21 cellular contexts compared by ENCODE assay signal in the genomic region with DNA sequence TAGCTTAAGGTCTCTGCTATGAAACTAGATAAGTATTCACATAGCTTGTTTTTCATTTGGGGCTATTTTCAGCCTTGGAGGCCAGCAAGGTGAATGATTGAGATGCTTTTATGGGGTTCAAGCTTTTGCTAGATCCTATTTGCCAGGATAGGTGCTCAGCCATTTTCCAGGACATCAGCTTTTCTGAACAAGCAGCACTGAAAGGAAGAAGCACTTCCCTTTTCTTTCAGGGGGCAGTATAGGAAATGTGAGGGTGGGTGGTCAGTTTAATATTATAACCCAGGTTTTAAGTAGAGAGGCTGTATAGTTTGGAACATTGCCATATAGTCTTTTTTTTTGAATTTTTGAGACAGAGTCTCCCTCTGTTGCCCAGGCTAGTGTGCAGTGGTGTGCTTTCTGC. TPM values are rescaled to one million over a fixed set of nuclear protein-coding genes. Genes with fewer than 3 reads are reported as not detected.
DNase-seq lines count a peak whose midpoint lies in the region; ATAC-seq, FAIRE-seq and TF ChIP-seq lines count a peak whose summit lies in the region.
"Had no signal": no experiment of that assay in that cellular context is flagged by ENCODE, and none has a peak within 500 bp of the region (broad histone marks: within the 10 kb centered on the region; RNA-seq: fewer than 3 reads in every experiment).

No MANE protein-coding gene starts in this region.

- DNase-seq in activated T-cell treated with anti-CD3 and anti-CD28 coated beads, Interleukin-2, amount 50 U/mL, for 24 hours: no peak
- DNase-seq in activated T-cell treated with anti-CD3 and anti-CD28 coated beads, Interleukin-2, amount 50 U/mL, for 4 hours: no peak
- DNase-seq in KBM-7 (peak; percentile 39), GM12878 (ENCODE audit: low read depth, low spot score) (no peak), psoas muscle (no peak), NCI-H1105 treated with DMSO at 0.1 percent for 48 hours (lab: John Stamatoyannopoulos, UW) (no peak), C1 segment of cervical spinal cord (lab: John Stamatoyannopoulos, UW) (no peak)
- DNase-seq: BE2C, DMS79 treated with DMSO at 0.1 percent for 48 hours, GM23248, HCEC 1CT, NCI-H1048, NCI-H1436 treated with DMSO at 0.1 percent for 48 hours, NCI-H2029, NCI-H345, NCI-H524 treated with DMSO at 0.1 percent for 48 hours, Right ventricle myocardium superior had no signal

- no peak for ATAC-seq in activated T-cell treated with anti-CD3 and anti-CD28 coated beads, Interleukin-2, amount 50 U/mL, for 4 hours
- ATAC-seq in GM12878: peak; percentile 9; the same call in 1 of the 3 replicates
- ATAC-seq in psoas muscle: no peak
- ATAC-seq in HG03175 (IDR thresholded peaks at IDR 0.05; ENCODE audit: unreplicated experiment): no peak

- no peaks in the 10 kb centered on the region; the same call in 2 of the 3 replicates for H3K9me3 ChIP-seq in GM12878 (replicated peaks; ENCODE audit: control insufficient read depth, insufficient read depth, low read length)
- H3K9me3 ChIP-seq in psoas muscle: no peaks in the 10 kb centered on the region
- H3K9me3 ChIP-seq: BE2C had no signal

- H3K36me3 ChIP-seq in GM12878 (ENCODE audit: control insufficient read depth in 2 of 2, insufficient read depth in 2 of 2, low read length in 1 of 2): peaks cover 0 to 3% of the 10 kb centered on the region in 2 experiments; a peak in 2 of 4 replicates
- H3K36me3 ChIP-seq in psoas muscle (ENCODE audit: insufficient read depth in 1 of 2, low read depth in 1 of 2): no peaks in the 10 kb centered on the region
- H3K36me3 ChIP-seq: BE2C had no signal

- TF ChIP-seq CTCF in GM12878 (IDR thresholded peaks at IDR 0.05 in 2 of 3, conservative IDR thresholded peaks at IDR 0.05 in 1 of 3; ENCODE audit: control insufficient read depth in 2 of 3, extremely low read depth in 1 of 3, insufficient read depth in 1 of 3, low read depth in 3 of 3, low read length in 3 of 3) (no peak), psoas muscle (IDR thresholded peaks at IDR 0.05) (no peak)

- SMC1A ChIA-PET in GM12878 (lab: Charles Lee; ENCODE audit: uncharacterized antibody, unreplicated experiment): interaction anchor here (0.6 to 5.5 kb wide), 9 partner anchors 15 to 184 kb away, joined by 3 to 43 read pairs (median 4); partner anchors contain the start of gene STIM1

- RAD21 ChIA-PET in GM12878 (lab: Charles Lee; ENCODE audit: unreplicated experiment): interaction anchor here (0.6 to 4.0 kb wide), 9 partner anchors 8 to 39 kb away, joined by 3 to 40 read pairs (median 4); partner anchors contain the start of gene STIM1

- H3K36me3 Mint-ChIP-seq in activated T-cell treated with anti-CD3 and anti-CD28 coated beads, Interleukin-2, amount 50 U/mL, for 24 hours (ENCODE audit: low read depth): peaks cover 16% of the 10 kb centered on the region
- H3K36me3 Mint-ChIP-seq in activated T-cell treated with anti-CD3 and anti-CD28 coated beads, Interleukin-2, amount 50 U/mL, for 4 hours (ENCODE audit: insufficient read depth): peaks cover 8% of the 10 kb centered on the region
- H3K36me3 Mint-ChIP-seq: IgD-negative memory B cell had no signal

- TF ChIP-seq POLR2A in GM12878 (IDR thresholded peaks at IDR 0.05; ENCODE audit: low read depth, low read length): no peak

- no peaks in the 10 kb centered on the region for H3K9me3 Mint-ChIP-seq in activated T-cell treated with anti-CD3 and anti-CD28 coated beads, Interleukin-2, amount 50 U/mL, for 24 hours
- no peaks in the 10 kb centered on the region for H3K9me3 Mint-ChIP-seq in activated T-cell treated with anti-CD3 and anti-CD28 coated beads, Interleukin-2, amount 50 U/mL, for 4 hours
- H3K9me3 Mint-ChIP-seq: IgD-negative memory B cell had no signal

- POLR2A ChIA-PET in GM12878 (lab: Charles Lee): interaction anchor here (1.0 to 1.5 kb wide), 5 partner anchors 9 to 42 kb away, joined by 3 to 9 read pairs (median 3); no protein-coding TSS in a partner anchor

- H3K4me1 ChIP-seq in GM12878 (ENCODE audit: control insufficient read depth, insufficient read depth, low read length) (peaks cover 26% of the 10 kb centered on the region), psoas muscle (peaks cover 48% of the 10 kb centered on the region)
- H3K4me1 ChIP-seq: BE2C had no signal

- no peak overlapping the region; the same call in 1 of the 2 replicates for H3K4me2 ChIP-seq in GM12878 (ENCODE audit: control insufficient read depth, insufficient read depth)

- H4K20me1 ChIP-seq in GM12878 (ENCODE audit: control insufficient read depth, insufficient read depth): no peaks in the 10 kb centered on the region

- no peaks in the 10 kb centered on the region for H3K27me3 ChIP-seq in GM12878 (replicated peaks in 1 of 2; ENCODE audit: control insufficient read depth in 2 of 2, insufficient read depth in 2 of 2, low read length in 1 of 2)
- no peaks in the 10 kb centered on the region for H3K27me3 ChIP-seq in psoas muscle (ENCODE audit: insufficient read depth in 3 of 3, low read length in 2 of 3)
- H3K27me3 ChIP-seq: BE2C had no signal

- H2AFZ ChIP-seq in GM12878 (ENCODE audit: control insufficient read depth, low read depth, low read length): no peak overlapping the region
- H2AFZ ChIP-seq: GM23248 had no signal

- no peak overlapping the region for H3K9ac ChIP-seq in GM12878 (ENCODE audit: control insufficient read depth, insufficient read depth, low read length)
- H3K9ac ChIP-seq: GM23248 had no signal

- TF ChIP-seq EP300 in GM12878 (IDR thresholded peaks at IDR 0.05; ENCODE audit: borderline replicate concordance in 1 of 2, control insufficient read depth in 1 of 2, low read depth in 2 of 2, low read length in 2 of 2): no peak

- no peak overlapping the region for H3K4me3 ChIP-seq in GM12878
- H3K4me3 ChIP-seq in psoas muscle: no peak overlapping the region
- H3K4me3 ChIP-seq: GM23248, SK-N-MC had no signal

- CTCF ChIA-PET in GM12878 (lab: Yijun Ruan, JAX): interaction anchor here (0.8 to 4.1 kb wide), 6 partner anchors 14 to 59 kb away, joined by 3 to 38 read pairs (median 4); partner anchors contain the start of gene STIM1

- in situ Hi-C loops in KBM-7 (cut with MboI; ENCODE audit: low pct_unique_long_range_greater_than_20kb, low sequenced_read_pairs): no loop called here
- in situ Hi-C loops in GM12878 (cut with MboI): no loop called here

- H3K27me3 Mint-ChIP-seq in activated T-cell treated with anti-CD3 and anti-CD28 coated beads, Interleukin-2, amount 50 U/mL, for 24 hours: no peaks in the 10 kb centered on the region
- H3K27me3 Mint-ChIP-seq in activated T-cell treated with anti-CD3 and anti-CD28 coated beads, Interleukin-2, amount 50 U/mL, for 4 hours (ENCODE audit: low read depth): no peaks in the 10 kb centered on the region
- H3K27me3 Mint-ChIP-seq: IgD-negative memory B cell had no signal

- H3K27ac Mint-ChIP-seq in activated T-cell treated with anti-CD3 and anti-CD28 coated beads, Interleukin-2, amount 50 U/mL, for 24 hours: peak overlapping the region; percentile 3

- H3K4me1 Mint-ChIP-seq in activated T-cell treated with anti-CD3 and anti-CD28 coated beads, Interleukin-2, amount 50 U/mL, for 24 hours (ENCODE audit: low read depth): peaks cover 69% of the 10 kb centered on the region
- H3K4me1 Mint-ChIP-seq in activated T-cell treated with anti-CD3 and anti-CD28 coated beads, Interleukin-2, amount 50 U/mL, for 4 hours (ENCODE audit: low read depth): peaks cover 61% of the 10 kb centered on the region

- no peak for FAIRE-seq in GM12878 (lab: Jason Lieb, UNC)
- FAIRE-seq: RCC 7860 had no signal

- intact Hi-C loops in GM12878 (cut with micrococcal nuclease; ENCODE audit: unreplicated experiment) (no loop called here), psoas muscle (cut with DNase I) (no loop called here)

- no peak overlapping the region for H3K4me3 Mint-ChIP-seq in activated T-cell treated with anti-CD3 and anti-CD28 coated beads, Interleukin-2, amount 50 U/mL, for 24 hours
- no peak overlapping the region for H3K4me3 Mint-ChIP-seq in activated T-cell treated with anti-CD3 and anti-CD28 coated beads, Interleukin-2, amount 50 U/mL, for 4 hours

- H3K27ac ChIP-seq in GM12878 (ENCODE audit: control insufficient read depth, insufficient read depth) (0 out of 2 replicates have a peak overlapping the region, but pooled peaks have one; percentile 11), psoas muscle (peak overlapping the region; percentile 27)
- H3K27ac ChIP-seq: GM23248, SK-N-MC had no signal

- peaks cover 67% of the 10 kb centered on the region for H3K79me2 ChIP-seq in GM12878 (ENCODE audit: control insufficient read depth, insufficient read depth, low read length)

- TF ChIP-seq RAD21 in GM12878 (IDR thresholded peaks at IDR 0.05; ENCODE audit: insufficient read depth, low read depth, low read length): no peak

- BruUV-seq in GM12878 (replicated peaks; lab: Mats Ljungman, UMichigan): no TSS peak

RNA-seq across cellular contexts. Expression of gene STIM1, which starts 32.7 kb away (rescaled TPM):
- total RNA-seq in activated T-cell treated with anti-CD3 and anti-CD28 coated beads, Interleukin-2, amount 50 U/mL, for 4 hours: 10 to 100 TPM; 35.6 to 42.5 (median 37.4) TPM
- total RNA-seq in GM12878 (2013; cell fraction: nucleolus; rRNA removed): 113 and 116 TPM in 2 replicates
- 21.6 and 24.0 TPM in 2 replicates for total RNA-seq in GM12878 (2014; rRNA removed)
- total RNA-seq in GM12878 (2014; rRNA removed; fragmentation: Illumina TruSeq; extraction: Trizol): 24.9 and 26.0 TPM in 2 replicates
- 55.9 and 57.7 TPM in 2 replicates for total RNA-seq in GM12878 (2021)
- polyA plus RNA-seq in GM12878 (2011; ENCODE audit: low read depth): 36.6 TPM
- polyA plus RNA-seq in GM12878 (2011; rRNA removed): 36.3 and 39.3 TPM in 2 replicates
- polyA plus RNA-seq in GM12878 (2011; cell fraction: cytosol; rRNA removed): 40.8 and 42.5 TPM in 2 replicates
- polyA plus RNA-seq in GM12878 (2011; cell fraction: nucleus; rRNA removed): 68.6 and 72.6 TPM in 2 replicates
- 45.2 and 48.9 TPM in 2 replicates for polyA plus RNA-seq in GM12878 (2012)
- polyA plus RNA-seq in GM12878 (2014; fragmentation: Illumina TruSeq; extraction: Trizol): 29.1 and 37.0 TPM in 2 replicates
- 1 to 10 TPM; 8.6 to 9.9 TPM for polyA plus RNA-seq in GM12878 (2014; fragmentation: Nextera tagmentation; extraction: Ambion mirVana)
- polyA plus RNA-seq in GM12878 (2014; rRNA removed): 26.7 and 31.0 TPM in 2 replicates
- polyA plus RNA-seq in GM12878 (2016; fragmentation: Nextera tagmentation; extraction: Ambion mirVana): 10 to 100 TPM; 31.8 to 36.8 TPM
- 143 and 245 TPM in 2 replicates for polyA minus RNA-seq in GM12878 (2011; rRNA and poly(A)+ RNA removed)
- polyA minus RNA-seq in GM12878 (2011; cell fraction: cytosol; rRNA and poly(A)+ RNA removed): 25.1 and 38.3 TPM in 2 replicates
- 42.4 and 62.3 TPM in 2 replicates for polyA minus RNA-seq in GM12878 (2011; cell fraction: nucleus; rRNA and poly(A)+ RNA removed)
- 100 to 1,000 TPM in 3 of 4 donors, 10 to 100 TPM in 1; 97.5 to 147 (median 112) TPM for total RNA-seq in psoas muscle
- polyA plus RNA-seq in psoas muscle: 100 to 1,000 TPM in 1 of 3 donors, 10 to 100 TPM in 2; 52.1 to 133 (median 66.4) TPM

RNA-seq across cellular contexts. Expression of gene RHOG, which starts 47.5 kb away (rescaled TPM):
- total RNA-seq in activated T-cell treated with anti-CD3 and anti-CD28 coated beads, Interleukin-2, amount 50 U/mL, for 4 hours: 100 to 1,000 TPM; 174 to 187 (median 184) TPM
- total RNA-seq in GM12878 (2013; cell fraction: nucleolus; rRNA removed): 35.7 and 37.8 TPM in 2 replicates
- total RNA-seq in GM12878 (2014; rRNA removed): 56.2 and 64.7 TPM in 2 replicates
- 47.7 and 48.8 TPM in 2 replicates for total RNA-seq in GM12878 (2014; rRNA removed; fragmentation: Illumina TruSeq; extraction: Trizol)
- 128 and 137 TPM in 2 replicates for total RNA-seq in GM12878 (2021)
- polyA plus RNA-seq in GM12878 (2011; ENCODE audit: low read depth): 51.6 TPM
- 45.0 and 121 TPM in 2 replicates for polyA plus RNA-seq in GM12878 (2011; rRNA removed)
- polyA plus RNA-seq in GM12878 (2011; cell fraction: cytosol; rRNA removed): 237 and 296 TPM in 2 replicates
- 108 and 111 TPM in 2 replicates for polyA plus RNA-seq in GM12878 (2011; cell fraction: nucleus; rRNA removed)
- 103 and 132 TPM in 2 replicates for polyA plus RNA-seq in GM12878 (2012)
- polyA plus RNA-seq in GM12878 (2014; fragmentation: Illumina TruSeq; extraction: Trizol): 51.4 and 98.2 TPM in 2 replicates
- 10 to 100 TPM; 16.0 to 42.0 TPM for polyA plus RNA-seq in GM12878 (2014; fragmentation: Nextera tagmentation; extraction: Ambion mirVana)
- 172 and 192 TPM in 2 replicates for polyA plus RNA-seq in GM12878 (2014; rRNA removed)
- polyA plus RNA-seq in GM12878 (2016; fragmentation: Nextera tagmentation; extraction: Ambion mirVana): 100 to 1,000 TPM in 1 of 2 experiments, 10 to 100 TPM in 1; 91.4 to 109 TPM
- polyA minus RNA-seq in GM12878 (2011; rRNA and poly(A)+ RNA removed): 171 and 213 TPM in 2 replicates
- 95.8 and 106 TPM in 2 replicates for polyA minus RNA-seq in GM12878 (2011; cell fraction: cytosol; rRNA and poly(A)+ RNA removed)
- polyA minus RNA-seq in GM12878 (2011; cell fraction: nucleus; rRNA and poly(A)+ RNA removed): 45.0 and 71.6 TPM in 2 replicates
- 10 to 100 TPM; 22.4 to 40.9 (median 37.6) TPM for total RNA-seq in psoas muscle
- polyA plus RNA-seq in psoas muscle: 10 to 100 TPM; 44.5 to 80.1 (median 51.3) TPM
